Comparison of ENCODE assay signal across 1 cellular context in the genomic region with DNA sequence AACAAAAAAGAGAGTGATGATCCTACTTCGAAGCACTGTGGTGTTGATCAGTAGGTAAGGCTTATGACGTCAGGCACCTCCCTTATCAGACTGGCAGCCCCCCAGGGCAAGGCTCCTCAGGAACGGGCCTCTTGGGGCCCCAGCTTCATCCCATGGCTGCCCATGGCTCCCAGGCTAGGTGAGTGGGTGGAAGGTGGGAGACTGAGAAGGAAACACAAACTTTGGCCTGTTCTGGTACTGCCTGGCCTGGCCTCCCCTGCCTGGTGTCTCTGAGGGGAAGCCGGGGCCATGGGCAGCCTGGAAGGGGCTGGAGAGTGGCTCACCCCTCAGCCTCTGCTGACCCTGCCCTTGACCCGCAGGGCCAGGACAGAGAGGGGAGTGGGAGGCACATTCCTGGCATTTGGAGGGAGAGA.
TF ChIP-seq lines count a peak whose summit lies in the region.

No MANE protein-coding gene starts in this region.

TF ChIP-seq in H1, 55 proteins besides CTCF, POLR2A, EP300 and RAD21:
- TF ChIP-seq RBBP5 (IDR thresholded peaks at IDR 0.05; ENCODE audit: borderline replicate concordance, low read depth, low read length) (no peak), TAF7 (optimal IDR thresholded peaks at IDR 0.05; ENCODE audit: borderline replicate concordance, low read depth, low read length) (no peak), SIX5 (IDR thresholded peaks at IDR 0.05; ENCODE audit: low read depth, low read length) (no peak), CBX8 (IDR thresholded peaks at IDR 0.05; ENCODE audit: borderline replicate concordance, low read depth, low read length) (no peak), RFX5 (IDR thresholded peaks at IDR 0.05; ENCODE audit: borderline replicate concordance, low read depth, low read length) (no peak), CHD2 (IDR thresholded peaks at IDR 0.05; ENCODE audit: low read length) (no peak), SP4 (IDR thresholded peaks at IDR 0.05; ENCODE audit: low read length) (no peak), POU5F1 (IDR thresholded peaks at IDR 0.05; ENCODE audit: low read depth, low read length) (no peak), CTBP2 (IDR thresholded peaks at IDR 0.05; ENCODE audit: borderline replicate concordance, insufficient read depth, insufficient read length, low read length) (no peak), SIN3A (conservative IDR thresholded peaks at IDR 0.05 in 1 of 2, IDR thresholded peaks at IDR 0.05 in 1 of 2; ENCODE audit: low read depth in 1 of 2, low read length in 2 of 2) (no peak), HDAC6 (IDR thresholded peaks at IDR 0.05; ENCODE audit: low read depth, low read length) (no peak)
- TF ChIP-seq, protein P1, sequence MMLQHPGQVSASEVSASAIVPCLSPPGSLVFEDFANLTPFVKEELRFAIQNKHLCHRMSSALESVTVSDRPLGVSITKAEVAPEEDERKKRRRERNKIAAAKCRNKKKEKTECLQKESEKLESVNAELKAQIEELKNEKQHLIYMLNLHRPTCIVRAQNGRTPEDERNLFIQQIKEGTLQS (IDR thresholded peaks at IDR 0.05; ENCODE audit: insufficient read depth, low read depth, low read length): no peak
- TF ChIP-seq, protein P2, sequence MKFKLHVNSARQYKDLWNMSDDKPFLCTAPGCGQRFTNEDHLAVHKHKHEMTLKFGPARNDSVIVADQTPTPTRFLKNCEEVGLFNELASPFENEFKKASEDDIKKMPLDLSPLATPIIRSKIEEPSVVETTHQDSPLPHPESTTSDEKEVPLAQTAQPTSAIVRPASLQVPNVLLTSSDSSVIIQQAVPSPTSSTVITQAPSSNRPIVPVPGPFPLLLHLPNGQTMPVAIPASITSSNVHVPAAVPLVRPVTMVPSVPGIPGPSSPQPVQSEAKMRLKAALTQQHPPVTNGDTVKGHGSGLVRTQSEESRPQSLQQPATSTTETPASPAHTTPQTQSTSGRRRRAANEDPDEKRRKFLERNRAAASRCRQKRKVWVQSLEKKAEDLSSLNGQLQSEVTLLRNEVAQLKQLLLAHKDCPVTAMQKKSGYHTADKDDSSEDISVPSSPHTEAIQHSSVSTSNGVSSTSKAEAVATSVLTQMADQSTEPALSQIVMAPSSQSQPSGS (IDR thresholded peaks at IDR 0.05; ENCODE audit: low read length): no peak
